ENCODE assay signal across 15 cellular contexts in genomic region chr22:42745118-42745517, GRCh38. TPM values are rescaled to one million over a fixed set of nuclear protein-coding genes. Genes with fewer than 3 reads are reported as not detected.
A peak's percentile ranks its signal among the peaks of the same experiment; 100 is the strongest.
DNase-seq lines count a peak whose midpoint lies in the region; ATAC-seq and TF ChIP-seq lines count a peak whose summit lies in the region.
"Had no signal": no experiment of that assay in that cellular context is flagged by ENCODE, and none has a peak within 500 bp of the region (broad histone marks: within the 10 kb centered on the region; RNA-seq: fewer than 3 reads in every experiment).

No MANE protein-coding gene starts in this region.

- ATAC-seq in upper lobe of left lung (ENCODE audit: low FRiP score in 2 of 2) (peak; percentile 39 to 66), HG02571 (IDR thresholded peaks at IDR 0.05; ENCODE audit: unreplicated experiment) (no peak), upper lobe of right lung (no peak)
- ATAC-seq: activated T-helper 17 cell treated with anti-CD3 and anti-CD28 coated beads, Interleukin-2, amount 50 U/mL, for 72 hours had no signal

- H3K9me3 ChIP-seq in left ventricle myocardium inferior (replicated peaks): no peaks in the 10 kb centered on the region
- no peaks in the 10 kb centered on the region for H3K9me3 ChIP-seq in right atrium auricular region
- H3K9me3 ChIP-seq in adrenal gland (replicated peaks in 1 of 3): no peaks in the 10 kb centered on the region
- H3K9me3 ChIP-seq in upper lobe of left lung: no peaks in the 10 kb centered on the region
- H3K9me3 ChIP-seq in ovary: no peaks in the 10 kb centered on the region
- no peaks in the 10 kb centered on the region for H3K9me3 ChIP-seq in upper lobe of right lung

- no peaks in the 10 kb centered on the region for H3K27me3 ChIP-seq in left ventricle myocardium inferior (ENCODE audit: low read depth)
- no peaks in the 10 kb centered on the region for H3K27me3 ChIP-seq in right atrium auricular region
- no peaks in the 10 kb centered on the region for H3K27me3 ChIP-seq in adrenal gland
- H3K27me3 ChIP-seq in upper lobe of left lung: no peaks in the 10 kb centered on the region
- H3K27me3 ChIP-seq in ovary: no peaks in the 10 kb centered on the region
- no peaks in the 10 kb centered on the region for H3K27me3 ChIP-seq in upper lobe of right lung

- no peak overlapping the region for H3K4me3 ChIP-seq in left ventricle myocardium inferior
- H3K4me3 ChIP-seq in right atrium auricular region: no peak overlapping the region
- no peak overlapping the region for H3K4me3 ChIP-seq in adrenal gland
- H3K4me3 ChIP-seq in upper lobe of left lung: no peak overlapping the region
- no peak overlapping the region for H3K4me3 ChIP-seq in ovary
- H3K4me3 ChIP-seq in upper lobe of right lung: no peak overlapping the region

- WGBS in adrenal gland, 4 donors: 64 to 77% (median 73%) methylated on average over 11 of the region's 11 CpGs
- WGBS in upper lobe of left lung, 2 donors: 87 to 92% methylated on average over 11 of the region's 11 CpGs
- 84 to 88% (median 87%) methylated on average over 11 of the region's 11 CpGs for WGBS in ovary, 3 donors

- TF ChIP-seq EP300 in upper lobe of left lung (IDR thresholded peaks at IDR 0.05): no peak
- TF ChIP-seq EP300 in ovary (IDR thresholded peaks at IDR 0.05): no peak

- H3K27ac ChIP-seq in left ventricle myocardium inferior (replicated peaks): peak overlapping the region; percentile 91
- H3K27ac ChIP-seq in right atrium auricular region: no peak overlapping the region
- H3K27ac ChIP-seq in adrenal gland: peak overlapping the region in 3 of 5 donors; percentile 37 to 56 (median 48)
- H3K27ac ChIP-seq in upper lobe of left lung: no peak overlapping the region
- no peak overlapping the region for H3K27ac ChIP-seq in ovary
- H3K27ac ChIP-seq in upper lobe of right lung: no peak overlapping the region

- DNase-seq in left ventricle myocardium inferior (no peak), right atrium auricular region (ENCODE audit: low spot score) (no peak), adrenal gland (peak in 5 of 7 donors; percentile 59 to 82 (median 76)), iPS-NIHi7 (ENCODE audit: extremely low spot score) (peak; percentile 12), upper lobe of left lung (no peak), ovary (no peak), upper lobe of right lung (no peak)
- DNase-seq: activated CD4-positive, alpha-beta T cell treated with anti-CD3 and anti-CD28 coated beads, Interleukin-2, amount 10 ng/mL, durations not matched to agents 7 days and 5 days; DND-41; Kasumi-1; NCI-H2171 had no signal

- H3K36me3 ChIP-seq in left ventricle myocardium inferior (no peaks in the 10 kb centered on the region), right atrium auricular region (no peaks in the 10 kb centered on the region), adrenal gland (replicated peaks in 1 of 2) (no peaks in the 10 kb centered on the region), upper lobe of left lung (no peaks in the 10 kb centered on the region), ovary (no peaks in the 10 kb centered on the region), upper lobe of right lung (no peaks in the 10 kb centered on the region)

- intact Hi-C loops in left ventricle myocardium inferior (cut with micrococcal nuclease) (no loop called here), adrenal gland (cut with DNase I) (no loop called here), ovary (cut with DNase I) (no loop called here), upper lobe of right lung (cut with DNase I) (no loop called here)

- no peak for TF ChIP-seq CTCF in left ventricle myocardium inferior (IDR thresholded peaks at IDR 0.05; ENCODE audit: borderline replicate concordance)
- TF ChIP-seq CTCF in right atrium auricular region (IDR thresholded peaks at IDR 0.05): no peak
- no peak for TF ChIP-seq CTCF in adrenal gland (IDR thresholded peaks at IDR 0.05)
- TF ChIP-seq CTCF in upper lobe of left lung (IDR thresholded peaks at IDR 0.05): no peak
- TF ChIP-seq CTCF in ovary (IDR thresholded peaks at IDR 0.05): no peak
- no peak for TF ChIP-seq CTCF in upper lobe of right lung (IDR thresholded peaks at IDR 0.05)

- H3K4me1 ChIP-seq in left ventricle myocardium inferior: peaks cover 59% of the 10 kb centered on the region
- H3K4me1 ChIP-seq in right atrium auricular region: peaks cover 0 to 38% of the 10 kb centered on the region in 2 donors
- H3K4me1 ChIP-seq in adrenal gland (replicated peaks in 1 of 2): no peaks in the 10 kb centered on the region
- peaks cover 9 to 25% (median 17%) of the 10 kb centered on the region in 4 donors for H3K4me1 ChIP-seq in upper lobe of left lung
- H3K4me1 ChIP-seq in ovary (ENCODE audit: insufficient read depth): no peaks in the 10 kb centered on the region
- H3K4me1 ChIP-seq in upper lobe of right lung: peaks cover 37% of the 10 kb centered on the region

- TF ChIP-seq POLR2A in adrenal gland (IDR thresholded peaks at IDR 0.05): peak in 1 of 2 donors; percentile 8
- no peak for TF ChIP-seq POLR2A in upper lobe of left lung (IDR thresholded peaks at IDR 0.05)
- TF ChIP-seq POLR2A in ovary (IDR thresholded peaks at IDR 0.05): no peak

RNA-seq across cellular contexts. Expression of gene A4GALT, which starts 24.4 kb away (rescaled TPM):
- total RNA-seq in left ventricle myocardium inferior (94.9 TPM), right atrium auricular region (10 to 100 TPM; 40.8 to 78.6 TPM), adrenal gland (10 to 100 TPM in 7 of 8 donors, 1 to 10 TPM in 1; 2.7 to 29.8 (median 18.2) TPM), upper lobe of left lung (10 to 100 TPM in 5 of 6 donors, 1 to 10 TPM in 1; 7.7 to 30.0 (median 16.1) TPM), ovary (10 to 100 TPM in 4 of 7 donors, 1 to 10 TPM in 3; 3.3 to 19.6 (median 11.7) TPM), upper lobe of right lung (25.7 TPM)
- polyA plus RNA-seq in adrenal gland (10 to 100 TPM in 2 of 3 donors, 1 to 10 TPM in 1; 4.2 to 21.5 (median 17.8) TPM), ovary (10 to 100 TPM in 1 of 2 donors, 1 to 10 TPM in 1; 2.0 to 12.1 TPM)
- total RNA-seq: T-helper 1 cell treated with Interleukin-12 subunit alpha and Interleukin-12 subunit beta and Interleukin-4 antibody, amounts not matched to agents 30 ng/mL and 1 ng/mL, for 36 hours had no signal
- polyA plus RNA-seq: neural cell had no signal

Comparison
In these comparisons a context has a peak if more than half of its experiments do, and no peak if none do; other contexts are left out.
1. H3K27ac ChIP-seq: peak in left ventricle myocardium inferior (single experiment) and adrenal gland (3 of 5); none in right atrium auricular region (0 of 2), upper lobe of left lung (0 of 4), ovary (0 of 2) and upper lobe of right lung (single experiment).
2. DNase-seq: peak in adrenal gland (5 of 7) and iPS-NIHi7 (single experiment); none in left ventricle myocardium inferior (single experiment), right atrium auricular region (single experiment), upper lobe of left lung (0 of 2), ovary (0 of 5) and upper lobe of right lung (single experiment).
3. ATAC-seq: peak in upper lobe of left lung (2 of 2); none in HG02571 (single experiment) and upper lobe of right lung (single experiment).